Comparison of ENCODE assay signal across 12 cellular contexts in genomic region chr11:125264091-125265022, GRCh38.
DNase-seq lines count a peak whose midpoint lies in the region; ATAC-seq, FAIRE-seq and TF ChIP-seq lines count a peak whose summit lies in the region.
"Had no signal": no experiment of that assay in that cellular context is flagged by ENCODE, and none has a peak within 500 bp of the region (broad histone marks: within the 10 kb centered on the region; RNA-seq: fewer than 3 reads in every experiment).

No MANE protein-coding gene starts in this region.

- peak overlapping the region; percentile 1 for H2BK120ac ChIP-seq in mesendoderm (ENCODE audit: low read depth, low read length)

- H3K4me1 ChIP-seq in HUES6 (ENCODE audit: control insufficient read depth, insufficient read depth, low read length) (peaks cover 45% of the 10 kb centered on the region), astrocyte (ENCODE audit: insufficient read depth, low read length) (peaks cover 40% of the 10 kb centered on the region), mesendoderm (ENCODE audit: control insufficient read depth, low read depth, low read length) (peaks cover 27% of the 10 kb centered on the region), small intestine (ENCODE audit: control insufficient read depth in 2 of 2, insufficient read depth in 1 of 2, low read depth in 1 of 2, low read length in 1 of 2) (no peaks in the 10 kb centered on the region)

- H3K4me3 ChIP-seq in HUES6 (ENCODE audit: low read depth, low read length), result peak overlapping the region; percentile 45; the same call in 1 of the 2 replicates
- H3K4me3 ChIP-seq in astrocyte (ENCODE audit: insufficient read depth, low read depth, low read length), result no peak overlapping the region
- no peak overlapping the region for H3K4me3 ChIP-seq in mesendoderm (ENCODE audit: low read length)
- no peak overlapping the region for H3K4me3 ChIP-seq in small intestine (ENCODE audit: low read depth in 1 of 2, low read length in 2 of 2)
- H3K4me3 ChIP-seq: mucosa of descending colon had no signal

- H3K36me3 Mint-ChIP-seq in astrocyte (ENCODE audit: low read depth, unreplicated experiment), result peaks cover 15% of the 10 kb centered on the region
- H3K36me3 Mint-ChIP-seq: stimulated activated memory B cell treated with anti-CD40 and anti-IgM and Interleukin-4, amounts not matched to agents 10 μg/mL and 1 μg/mL and 100 μg/mL, for 72 hours had no signal

- no peaks in the 10 kb centered on the region for H3K79me2 ChIP-seq in astrocyte (ENCODE audit: insufficient read depth, low read length)
- no peaks in the 10 kb centered on the region for H3K79me2 ChIP-seq in mesendoderm (ENCODE audit: control insufficient read depth, insufficient read depth, low read length)

- no peaks in the 10 kb centered on the region for H3K27me3 Mint-ChIP-seq in astrocyte (ENCODE audit: low read depth, unreplicated experiment)

- H4K20me1 ChIP-seq in astrocyte (ENCODE audit: insufficient read depth, low read length), result no peaks in the 10 kb centered on the region

- peak overlapping the region; percentile 34 for H2AK5ac ChIP-seq in mesendoderm (ENCODE audit: low read length)

- no peak overlapping the region for H2BK15ac ChIP-seq in mesendoderm (replicated peaks; ENCODE audit: low read depth)

- no peak overlapping the region for H4K5ac ChIP-seq in mesendoderm (ENCODE audit: low read length)

- TF ChIP-seq CTCF in astrocyte (IDR thresholded peaks at IDR 0.05; ENCODE audit: insufficient read depth, low read depth, low read length), result no peak

- DNase-seq in astrocyte (ENCODE audit: low read depth) (no peak), mesendoderm (peak; percentile 26), substantia nigra (lab: John Stamatoyannopoulos, UW) (no peak), NCI-H1092 treated with DMSO at 0.1 percent for 48 hours (lab: John Stamatoyannopoulos, UW) (no peak), small intestine (no peak)
- DNase-seq: activated T-cell treated with anti-CD3 and anti-CD28 coated beads, Interleukin-2, amount 50 U/mL, for 72 hours had no signal

- peak overlapping the region; percentile 78 for H3K9ac ChIP-seq in HUES6 (ENCODE audit: low read length)
- H3K9ac ChIP-seq in astrocyte (ENCODE audit: low read length), result peak overlapping the region; percentile 82
- H3K9ac ChIP-seq in mesendoderm (ENCODE audit: low read length), result no peak overlapping the region

- H3K9me3 ChIP-seq in HUES6 (ENCODE audit: control insufficient read depth, insufficient read depth, low read depth, low read length), result no peaks in the 10 kb centered on the region
- no peaks in the 10 kb centered on the region for H3K9me3 ChIP-seq in astrocyte (ENCODE audit: insufficient read depth, low read depth, low read length)
- no peaks in the 10 kb centered on the region for H3K9me3 ChIP-seq in small intestine (ENCODE audit: control insufficient read depth, low read depth)
- H3K9me3 ChIP-seq: mucosa of descending colon had no signal

- WGBS in mesendoderm (ENCODE audit: extremely low coverage, insufficient coverage, low lambda C conversion rate), result no CpG with 5 or more reads among the region's 14 CpGs
- WGBS in small intestine, 3 donors, result 75 to 82% (median 76%) methylated on average over 14 of the region's 14 CpGs

- no peak for ATAC-seq in HG03039 (IDR thresholded peaks at IDR 0.05; ENCODE audit: unreplicated experiment)
- ATAC-seq: activated T-cell treated with anti-CD3 and anti-CD28 coated beads, Interleukin-2, amount 50 U/mL, for 72 hours; stimulated activated memory B cell treated with anti-CD40 and anti-IgM and Interleukin-4, amounts not matched to agents 10 μg/mL and 1 μg/mL and 100 μg/mL, for 72 hours had no signal

- peak overlapping the region; percentile 33 for H3K18ac ChIP-seq in mesendoderm (ENCODE audit: low read length)

- H2AFZ ChIP-seq in astrocyte (ENCODE audit: low read depth, low read length), result no peak overlapping the region

- no peaks in the 10 kb centered on the region for H3K36me3 ChIP-seq in HUES6 (ENCODE audit: control insufficient read depth, insufficient read depth, low read length)
- no peaks in the 10 kb centered on the region for H3K36me3 ChIP-seq in astrocyte (ENCODE audit: insufficient read depth, low read length)
- H3K36me3 ChIP-seq in mesendoderm (ENCODE audit: control insufficient read depth, insufficient read depth, low read length), result no peaks in the 10 kb centered on the region
- H3K36me3 ChIP-seq in small intestine (ENCODE audit: control insufficient read depth in 2 of 2, insufficient read depth in 2 of 2, low read length in 2 of 2), result no peaks in the 10 kb centered on the region

- peaks cover 43% of the 10 kb centered on the region for H3K27me3 ChIP-seq in HUES6 (ENCODE audit: control insufficient read depth, insufficient read depth, low read length)
- H3K27me3 ChIP-seq in astrocyte (ENCODE audit: insufficient read depth, low read length), result no peaks in the 10 kb centered on the region
- no peaks in the 10 kb centered on the region for H3K27me3 ChIP-seq in mesendoderm (ENCODE audit: insufficient read depth, low read length, poor library complexity)
- H3K27me3 ChIP-seq in small intestine (ENCODE audit: control insufficient read depth in 2 of 2, insufficient read depth in 2 of 2, low read length in 2 of 2), result peaks cover 0 to 4% of the 10 kb centered on the region in 2 donors

- H3K4me2 ChIP-seq in astrocyte (ENCODE audit: low read length) (peak overlapping the region; percentile 79), mesendoderm (ENCODE audit: low read length) (no peak overlapping the region)

- H3K4ac ChIP-seq in mesendoderm (ENCODE audit: low read depth, low read length), result no peak overlapping the region

- H3K4me1 Mint-ChIP-seq in astrocyte (ENCODE audit: low read depth, unreplicated experiment), result peaks cover 65% of the 10 kb centered on the region
- H3K4me1 Mint-ChIP-seq: stimulated activated memory B cell treated with anti-CD40 and anti-IgM and Interleukin-4, amounts not matched to agents 10 μg/mL and 1 μg/mL and 100 μg/mL, for 72 hours had no signal

- H3K4me3 Mint-ChIP-seq in astrocyte (ENCODE audit: unreplicated experiment), result peak overlapping the region; percentile 57
- H3K4me3 Mint-ChIP-seq: activated T-cell treated with anti-CD3 and anti-CD28 coated beads, Interleukin-2, amount 50 U/mL, for 72 hours; stimulated activated memory B cell treated with anti-CD40 and anti-IgM and Interleukin-4, amounts not matched to agents 10 μg/mL and 1 μg/mL and 100 μg/mL, for 72 hours had no signal

- FAIRE-seq in astrocyte (lab: Jason Lieb, UNC) (no peak), small intestine (lab: Jason Lieb, UNC) (no peak)
- FAIRE-seq: GM19239, H54 had no signal

- no peaks in the 10 kb centered on the region for H3K79me1 ChIP-seq in mesendoderm (ENCODE audit: low read length)

- peak overlapping the region; percentile 81 for H3K56ac ChIP-seq in mesendoderm (ENCODE audit: low read length)

- H3K23ac ChIP-seq in mesendoderm (ENCODE audit: low read length), result no peak overlapping the region

- H3K27ac Mint-ChIP-seq in astrocyte (ENCODE audit: unreplicated experiment), result peak overlapping the region; percentile 100
- H3K27ac Mint-ChIP-seq: activated T-cell treated with anti-CD3 and anti-CD28 coated beads, Interleukin-2, amount 50 U/mL, for 72 hours; stimulated activated memory B cell treated with anti-CD40 and anti-IgM and Interleukin-4, amounts not matched to agents 10 μg/mL and 1 μg/mL and 100 μg/mL, for 72 hours had no signal

- H3K9me3 Mint-ChIP-seq in astrocyte (ENCODE audit: unreplicated experiment), result no peaks in the 10 kb centered on the region
- H3K9me3 Mint-ChIP-seq: activated T-cell treated with anti-CD3 and anti-CD28 coated beads, Interleukin-2, amount 50 U/mL, for 72 hours; stimulated activated memory B cell treated with anti-CD40 and anti-IgM and Interleukin-4, amounts not matched to agents 10 μg/mL and 1 μg/mL and 100 μg/mL, for 72 hours had no signal

- H4K8ac ChIP-seq in mesendoderm (ENCODE audit: low read depth, low read length), result no peak overlapping the region

- peak overlapping the region; percentile 44; the same call in 1 of the 2 replicates for H3K27ac ChIP-seq in HUES6 (ENCODE audit: low read depth, low read length)
- H3K27ac ChIP-seq in astrocyte (ENCODE audit: low read depth, low read length), result peak overlapping the region; percentile 99
- no peak overlapping the region for H3K27ac ChIP-seq in mesendoderm (ENCODE audit: low read depth, low read length)
- H3K27ac ChIP-seq in substantia nigra (ENCODE audit: low read depth, low read length, poor library complexity, severe bottlenecking), result peak overlapping the region; percentile 54
- H3K27ac ChIP-seq in small intestine (ENCODE audit: low read depth in 1 of 2, low read length in 1 of 2), result peak overlapping the region in 1 of 2 donors; percentile 60

- H2BK5ac ChIP-seq in mesendoderm (ENCODE audit: low read length), result no peak overlapping the region
